ENCODE assay signal across 18 cellular contexts in genomic region chr18:14510707-14511106, GRCh38. TPM values are rescaled to one million over a fixed set of nuclear protein-coding genes. Genes with fewer than 3 reads are reported as not detected.
"Had no signal": no experiment of that assay in that cellular context is flagged by ENCODE, and none has a peak within 500 bp of the region (broad histone marks: within the 10 kb centered on the region; RNA-seq: fewer than 3 reads in every experiment).

No MANE protein-coding gene starts in this region.

RNA-seq across cellular contexts. Expression of gene POTEC, which starts 32.7 kb away (rescaled TPM):
- total RNA-seq: activated CD8-positive, alpha-beta memory T cell treated with anti-CD3 and anti-CD28 coated beads for 36 hours; activated naive CD4-positive, alpha-beta T cell treated with anti-CD3 and anti-CD28 coated beads, Interleukin-2, amount 50 U/mL, for 72 hours; activated T-helper 1 cell treated with anti-CD3 and anti-CD28 coated beads, Interleukin-12 subunit alpha, Interleukin-12 subunit beta, Interleukin-2, Interleukin-4 antibody, amounts not matched to agents 30 ng/mL and 10 ng/mL and 1 ng/mL, durations not matched to agents 14 hours and 24 hours and 36 hours; aorta; dermis blood vessel endothelial cell; hepatocyte; kidney epithelial cell; left lung; lung; naive thymus-derived CD8-positive, alpha-beta T cell; omental fat pad; right lobe of liver; suprapubic skin; T-helper 17 cell; tibial nerve; urinary bladder had no signal
- polyA plus RNA-seq: aorta; esophagus; hepatocyte; immature natural killer cell; lung; naive thymus-derived CD8-positive, alpha-beta T cell; urinary bladder had no signal
